Comparison of ENCODE assay signal across 14 cellular contexts in genomic region chr15:101710806-101711205, GRCh38. TPM values are rescaled to one million over a fixed set of nuclear protein-coding genes. Genes with fewer than 3 reads are reported as not detected.
A peak's percentile ranks its signal among the peaks of the same experiment; 100 is the strongest.
DNase-seq lines count a peak whose midpoint lies in the region; ATAC-seq and TF ChIP-seq lines count a peak whose summit lies in the region.
"Had no signal": no experiment of that assay in that cellular context is flagged by ENCODE, and none has a peak within 500 bp of the region (broad histone marks: within the 10 kb centered on the region; RNA-seq: fewer than 3 reads in every experiment).

No MANE protein-coding gene starts in this region.

- H3K4ac ChIP-seq in trophoblast cell (ENCODE audit: low read depth, low read length), result no peak overlapping the region

- H2BK12ac ChIP-seq in trophoblast cell (ENCODE audit: low read length), result no peak overlapping the region

- no peaks in the 10 kb centered on the region for H3F3A ChIP-seq in SK-N-SH (replicated peaks; ENCODE audit: insufficient read depth)

- H3K4me2 ChIP-seq in SK-N-SH (no peak overlapping the region), trophoblast cell (ENCODE audit: low read length) (no peak overlapping the region)

- ATAC-seq in SK-N-SH treated with all-trans-retinoic acid at 6 μM for 48 hours (peak; percentile 93), GM19035 (IDR thresholded peaks at IDR 0.05; ENCODE audit: unreplicated experiment) (no peak)
- ATAC-seq: GM12878 had no signal

- no peaks in the 10 kb centered on the region for H4K20me1 ChIP-seq in SK-N-SH (ENCODE audit: insufficient read depth)

- H3K27me3 ChIP-seq in SK-N-SH (ENCODE audit: insufficient read depth), result no peaks in the 10 kb centered on the region
- no peaks in the 10 kb centered on the region for H3K27me3 ChIP-seq in trophoblast cell (ENCODE audit: insufficient read depth, low read length)
- no peaks in the 10 kb centered on the region for H3K27me3 ChIP-seq in uterus
- H3K27me3 ChIP-seq: tibial artery had no signal

- H3K23ac ChIP-seq in trophoblast cell (ENCODE audit: low read length), result no peak overlapping the region

- no peaks in the 10 kb centered on the region for H3K9me2 ChIP-seq in SK-N-SH

- CTCF ChIA-PET in SK-N-SH (lab: Yijun Ruan, JAX) (interaction anchor here (1.4 kb wide), 1 partner anchor 12 kb away, joined by 4 read pairs; no protein-coding TSS in a partner anchor), RWPE1 (lab: Yijun Ruan, JAX) (interaction anchor here (0.6 kb wide), 1 partner anchor 21 kb away, joined by 3 read pairs; no protein-coding TSS in a partner anchor)

- H2AFZ ChIP-seq in SK-N-SH (ENCODE audit: low read depth) (no peak overlapping the region), trophoblast cell (ENCODE audit: insufficient read depth, low read length, poor library complexity) (no peak overlapping the region)

- no peak overlapping the region for H2BK5ac ChIP-seq in trophoblast cell (ENCODE audit: low read depth, low read length, poor library complexity)

- H3K9ac ChIP-seq in SK-N-SH (no peak overlapping the region), trophoblast cell (ENCODE audit: low read length) (no peak overlapping the region)

- H4K8ac ChIP-seq in trophoblast cell (ENCODE audit: low read depth, low read length), result no peak overlapping the region

- no peak overlapping the region for H4K12ac ChIP-seq in trophoblast cell (ENCODE audit: low read depth, low read length)

- no peak overlapping the region for H3K18ac ChIP-seq in trophoblast cell (ENCODE audit: low read length)

- peaks cover 27 to 54% of the 10 kb centered on the region in 2 experiments for H3K36me3 ChIP-seq in SK-N-SH (replicated peaks in 1 of 2; ENCODE audit: control insufficient read depth in 1 of 2, insufficient read depth in 2 of 2, low read length in 1 of 2)
- H3K36me3 ChIP-seq in trophoblast cell (ENCODE audit: control insufficient read depth in 1 of 2, insufficient read depth in 2 of 2, low read length in 2 of 2), result peaks cover 5 to 12% of the 10 kb centered on the region in 2 experiments
- no peaks in the 10 kb centered on the region for H3K36me3 ChIP-seq in uterus

- no peak overlapping the region for H3K4me3 ChIP-seq in SK-N-SH (ENCODE audit: low read depth in 2 of 2, low read length in 1 of 2)
- no peak overlapping the region for H3K4me3 ChIP-seq in trophoblast cell (ENCODE audit: low read depth, low read length)
- no peak overlapping the region for H3K4me3 ChIP-seq in uterus
- H3K4me3 ChIP-seq: GM12878, SK-N-MC, tibial artery had no signal

- H4K91ac ChIP-seq in trophoblast cell (ENCODE audit: low read depth, low read length), result no peak overlapping the region

- POLR2A ChIA-PET in SK-N-SH (lab: Yijun Ruan, JAX) (no interaction called here), RWPE1 (lab: Yijun Ruan, JAX; ENCODE audit: low non-redundant PET) (no interaction called here)

- H3K4me1 ChIP-seq in SK-N-SH (ENCODE audit: control insufficient read depth in 1 of 2, insufficient read depth in 2 of 2, low read depth in 1 of 2, low read length in 1 of 2) (0 out of 4 replicates have a peak, but pooled peaks cover 0 to 5% of the 10 kb centered on the region in 2 experiments), trophoblast cell (ENCODE audit: control insufficient read depth in 1 of 2, insufficient read depth in 2 of 2, low read length in 2 of 2) (peaks cover 4 to 5% of the 10 kb centered on the region in 2 experiments), uterus (no peaks in the 10 kb centered on the region)
- H3K4me1 ChIP-seq: tibial artery had no signal

- H3K27ac ChIP-seq in SK-N-SH (ENCODE audit: low read depth in 2 of 2, low read length in 1 of 2) (peak overlapping the region in 1 of 2 experiments; percentile 60; a peak in 2 of 4 replicates), RWPE1 (no peak overlapping the region), trophoblast cell (ENCODE audit: low read depth, low read length) (no peak overlapping the region), uterus (no peak overlapping the region)
- H3K27ac ChIP-seq: 22Rv1, SK-N-MC, tibial artery had no signal

- WGBS in SK-N-SH (ENCODE audit: low lambda C conversion rate), result 69% methylated on average over 6 of the region's 6 CpGs
- no CpG with 5 or more reads among the region's 6 CpGs for WGBS in trophoblast cell (ENCODE audit: extremely low coverage, insufficient coverage, insufficient read length)

- no peak for TF ChIP-seq POLR2A in uterus (IDR thresholded peaks at IDR 0.05)

- no peak overlapping the region for H2AK5ac ChIP-seq in trophoblast cell (ENCODE audit: low read length)

- TF ChIP-seq RAD21 in SK-N-SH (IDR thresholded peaks at IDR 0.05; ENCODE audit: low read length), result no peak

- no peak overlapping the region for H2BK120ac ChIP-seq in trophoblast cell (ENCODE audit: insufficient read depth, low read length, poor library complexity)

- H3K79me1 ChIP-seq in trophoblast cell (ENCODE audit: low read length), result no peaks in the 10 kb centered on the region

- no peaks in the 10 kb centered on the region for H3K79me2 ChIP-seq in SK-N-SH (ENCODE audit: insufficient read depth)
- no peaks in the 10 kb centered on the region for H3K79me2 ChIP-seq in trophoblast cell (ENCODE audit: control insufficient read depth, insufficient read depth, low read length, poor library complexity)

- intact Hi-C loops in uterus (cut with DNase I; ENCODE audit: low total_unique reads), result no loop called here

- H3K14ac ChIP-seq in trophoblast cell (ENCODE audit: low read length), result no peak overlapping the region

- TF ChIP-seq CTCF in SK-N-SH (IDR thresholded peaks at IDR 0.05) (no peak), RWPE1 (conservative IDR thresholded peaks at IDR 0.05; ENCODE audit: low read depth) (no peak), uterus (IDR thresholded peaks at IDR 0.05) (no peak)

- DNase-seq in SK-N-SH, result no peak
- DNase-seq in RWPE1 (ENCODE audit: low spot score), result peak; percentile 45
- DNase-seq in fibroblast of peridontal ligament (ENCODE audit: extremely low read depth), result peak; percentile 58
- DNase-seq in trophoblast cell, result peak; percentile 45 to 69
- no peak for DNase-seq in amniotic stem cell (lab: John Stamatoyannopoulos, UW)
- no peak for DNase-seq in uterus
- DNase-seq: activated CD4-positive, alpha-beta T cell treated with anti-CD3 and anti-CD28 coated beads for 4 hours; NCI-H1436 treated with DMSO at 0.1 percent for 48 hours; tibial artery had no signal

- H3K9me3 ChIP-seq in SK-N-SH, result no peaks in the 10 kb centered on the region
- no peaks in the 10 kb centered on the region for H3K9me3 ChIP-seq in trophoblast cell (ENCODE audit: insufficient read depth, low read depth, low read length)
- no peaks in the 10 kb centered on the region for H3K9me3 ChIP-seq in uterus
- H3K9me3 ChIP-seq: tibial artery had no signal

- no peak for TF ChIP-seq EP300 in SK-N-SH (IDR thresholded peaks at IDR 0.05; ENCODE audit: borderline replicate concordance in 1 of 2, low read depth in 1 of 2, low read length in 1 of 2)

TF ChIP-seq in SK-N-SH treated with all-trans-retinoic acid at 6 μM for 48 hours, 23 proteins besides CTCF, POLR2A, EP300 and RAD21:
- TF ChIP-seq ZFP3 (CRISPR knock-in tag; IDR thresholded peaks at IDR 0.05), result no peak
TF ChIP-seq in SK-N-SH treated with all-trans-retinoic acid at 6 μM for 48 hours: peak in this region for 0.

TF ChIP-seq in SK-N-SH, 30 proteins besides CTCF, POLR2A, EP300 and RAD21 (continues in another document):
- TF ChIP-seq MAX (IDR thresholded peaks at IDR 0.05; ENCODE audit: low read depth) (no peak), NFIC (IDR thresholded peaks at IDR 0.05; ENCODE audit: borderline replicate concordance) (no peak), SIN3A (IDR thresholded peaks at IDR 0.05; ENCODE audit: borderline replicate concordance, low read depth, low read length) (no peak), PBX3 (IDR thresholded peaks at IDR 0.05) (no peak), RCOR1 (IDR thresholded peaks at IDR 0.05; ENCODE audit: low read length) (no peak), FOXJ3 (CRISPR knock-in tag; IDR thresholded peaks at IDR 0.05) (no peak), MXI1 (IDR thresholded peaks at IDR 0.05; ENCODE audit: low read depth, low read length) (no peak), FOXM1 (IDR thresholded peaks at IDR 0.05; ENCODE audit: low read depth) (no peak), MEF2A (IDR thresholded peaks at IDR 0.05; ENCODE audit: borderline replicate concordance, low read depth) (no peak), SMC3 (IDR thresholded peaks at IDR 0.05; ENCODE audit: low read depth, low read length) (no peak), IRF3 (IDR thresholded peaks at IDR 0.05; ENCODE audit: low read depth, low read length) (no peak), FOSL2 (IDR thresholded peaks at IDR 0.05; ENCODE audit: borderline replicate concordance, low read depth) (no peak), RFX5 (IDR thresholded peaks at IDR 0.05; ENCODE audit: low read length) (no peak)

RNA-seq across cellular contexts. Expression of gene TARS3, which starts 13.5 kb away (rescaled TPM):
- 3.5 and 3.9 TPM in 2 replicates for polyA plus RNA-seq in SK-N-SH (2012; rRNA removed)
- 4.0 and 4.5 TPM in 2 replicates for polyA plus RNA-seq in SK-N-SH (2012; cell fraction: cytosol; rRNA removed)
- 9.5 and 9.7 TPM in 2 replicates for polyA plus RNA-seq in SK-N-SH (2012; cell fraction: nucleus; rRNA removed)
- polyA plus RNA-seq in trophoblast cell (2013), result 9.3 and 9.9 TPM in 2 replicates
- 10 to 100 TPM in 3 of 4 donors, 1 to 10 TPM in 1; 3.3 to 24.8 (median 17.7) TPM for total RNA-seq in uterus

RNA-seq across cellular contexts. Expression of gene TM2D3, which starts 58.6 kb away (rescaled TPM):
- polyA plus RNA-seq in SK-N-SH (2012; rRNA removed), result 71.6 and 73.3 TPM in 2 replicates
- 66.3 and 69.5 TPM in 2 replicates for polyA plus RNA-seq in SK-N-SH (2012; cell fraction: cytosol; rRNA removed)
- polyA plus RNA-seq in SK-N-SH (2012; cell fraction: nucleus; rRNA removed), result 74.8 and 94.3 TPM in 2 replicates
- 31.0 and 33.1 TPM in 2 replicates for polyA plus RNA-seq in trophoblast cell (2013)
- 10 to 100 TPM; 14.7 to 65.0 (median 46.5) TPM for total RNA-seq in uterus

Comparison
In these comparisons a context has a peak if more than half of its experiments do, and no peak if none do; other contexts are left out.
1. DNase-seq: peak in RWPE1 (single experiment), fibroblast of peridontal ligament (single experiment) and trophoblast cell (2 of 2); none in SK-N-SH (single experiment), amniotic stem cell (single experiment) and uterus (0 of 2).